23 cellular contexts compared by ENCODE assay signal in the genomic region with DNA sequence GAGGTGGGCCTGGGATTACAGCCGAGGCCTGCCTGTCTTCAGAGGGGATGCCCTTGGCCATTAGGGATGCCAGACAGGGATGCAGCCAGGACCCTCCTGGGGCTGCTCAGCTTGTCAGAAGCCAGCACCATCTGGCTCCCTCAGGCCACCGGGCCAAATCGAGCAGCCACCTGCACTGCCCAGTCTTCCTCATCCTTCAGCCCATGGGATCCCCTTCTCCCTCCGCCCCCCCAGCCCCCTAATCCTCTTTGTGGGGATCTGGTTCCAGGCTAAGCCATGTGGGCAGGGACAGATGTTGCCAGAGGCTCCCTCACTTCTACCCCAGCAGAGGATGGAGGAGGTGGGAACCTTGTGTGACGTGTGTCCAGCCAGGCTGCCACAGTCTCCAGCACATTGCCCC.
DNase-seq lines count a peak whose midpoint lies in the region; ATAC-seq and TF ChIP-seq lines count a peak whose summit lies in the region.
"Had no signal": no experiment of that assay in that cellular context is flagged by ENCODE, and none has a peak within 500 bp of the region (broad histone marks: within the 10 kb centered on the region; RNA-seq: fewer than 3 reads in every experiment).

No MANE protein-coding gene starts in this region.

- no peak overlapping the region for H3K4me3 ChIP-seq in CD8-positive, alpha-beta T cell (ENCODE audit: low read depth, low read length)
- H3K4me3 ChIP-seq: GM23248 had no signal

- CTCF ChIA-PET in CD8-positive, alpha-beta T cell (lab: Charles Lee): interaction anchor here (0.9 to 4.6 kb wide), 2 partner anchors 14 to 1162 kb away, joined by 4 to 34 read pairs; no protein-coding TSS in a partner anchor

- peaks cover 4% of the 10 kb centered on the region for H3K36me3 ChIP-seq in CD8-positive, alpha-beta T cell (ENCODE audit: insufficient read depth, low read length)

- DNase-seq in G401 (ENCODE audit: low spot score): peak; percentile 61
- DNase-seq in NCI-H82 (lab: John Stamatoyannopoulos, UW): peak; percentile 86
- peak; percentile 44 for DNase-seq in cerebellar cortex (ENCODE audit: low spot score)
- DNase-seq in nephron progenitor cell: no peak
- DNase-seq in NCI-H345 (lab: John Stamatoyannopoulos, UW): no peak
- DNase-seq in CD8-positive, alpha-beta T cell: no peak
- DNase-seq: Caco-2; CD4-positive, alpha-beta T cell; DND-41; GM23248; H9; HFFc6; KG1; NCI-H1092 treated with DMSO at 0.1 percent for 48 hours; NCI-H146; NCI-H2029; NCI-H2171 treated with DMSO at 0.1 percent for 48 hours; NCI-H446; NK-92 treated with Interleukin-12 subunit alpha and Interleukin-12 subunit beta, amount 100 ng/mL, for 24 hours; SIG-M5; T-helper 1 cell had no signal

- H3K9me3 Mint-ChIP-seq in nephron progenitor cell: no peaks in the 10 kb centered on the region
- no peaks in the 10 kb centered on the region for H3K9me3 Mint-ChIP-seq in CD8-positive, alpha-beta T cell
- H3K9me3 Mint-ChIP-seq: CD4-positive, alpha-beta T cell; H9; HFFc6 had no signal

- peaks cover 30% of the 10 kb centered on the region for H3K36me3 Mint-ChIP-seq in nephron progenitor cell (ENCODE audit: low read depth)
- H3K36me3 Mint-ChIP-seq in CD8-positive, alpha-beta T cell: peaks cover 30% of the 10 kb centered on the region

- peak overlapping the region; percentile 98 for H3K27ac Mint-ChIP-seq in nephron progenitor cell
- H3K27ac Mint-ChIP-seq in CD8-positive, alpha-beta T cell: no peak overlapping the region
- H3K27ac Mint-ChIP-seq: CD4-positive, alpha-beta T cell had no signal

- in situ Hi-C loops in G401 (cut with HindIII; ENCODE audit: low sequenced_read_pairs): no loop called here

- no peak overlapping the region for H3K27ac ChIP-seq in CD8-positive, alpha-beta T cell (ENCODE audit: low read depth, low read length)
- H3K27ac ChIP-seq: GM23248, HL-60 had no signal

- peaks cover 11% of the 10 kb centered on the region for H3K4me1 Mint-ChIP-seq in nephron progenitor cell
- no peaks in the 10 kb centered on the region for H3K4me1 Mint-ChIP-seq in CD8-positive, alpha-beta T cell (ENCODE audit: low read depth)
- H3K4me1 Mint-ChIP-seq: H9 had no signal

- H3K27me3 ChIP-seq in CD8-positive, alpha-beta T cell (ENCODE audit: insufficient read depth, low read length): no peaks in the 10 kb centered on the region

- H3K27me3 Mint-ChIP-seq in nephron progenitor cell (ENCODE audit: low read depth, poor library complexity): no peaks in the 10 kb centered on the region
- H3K27me3 Mint-ChIP-seq in CD8-positive, alpha-beta T cell (ENCODE audit: low read depth): no peaks in the 10 kb centered on the region
- H3K27me3 Mint-ChIP-seq: CD4-positive, alpha-beta T cell had no signal

- no peaks in the 10 kb centered on the region for H3K4me1 ChIP-seq in CD8-positive, alpha-beta T cell (ENCODE audit: insufficient read depth, low read length)
- H3K4me1 ChIP-seq: Caco-2 had no signal

- H3K4me3 Mint-ChIP-seq in nephron progenitor cell: no peak overlapping the region
- H3K4me3 Mint-ChIP-seq in CD8-positive, alpha-beta T cell: no peak overlapping the region
- H3K4me3 Mint-ChIP-seq: CD4-positive, alpha-beta T cell; H9 had no signal

- no peak for TF ChIP-seq CTCF in nephron progenitor cell (IDR thresholded peaks at IDR 0.05)
- no peak for TF ChIP-seq CTCF in CD8-positive, alpha-beta T cell (IDR thresholded peaks at IDR 0.05)

- no peak for ATAC-seq in GM18498 (IDR thresholded peaks at IDR 0.05; ENCODE audit: unreplicated experiment)
- no peak for ATAC-seq in CD8-positive, alpha-beta T cell

- no peaks in the 10 kb centered on the region for H3K9me3 ChIP-seq in CD8-positive, alpha-beta T cell (ENCODE audit: low read length)
- H3K9me3 ChIP-seq: Caco-2 had no signal

- POLR2A ChIA-PET in CD8-positive, alpha-beta T cell (lab: Charles Lee): no interaction called here

- intact Hi-C loops in CD8-positive, alpha-beta T cell (cut with DNase I, micrococcal nuclease): no loop called here

Comparison
In these comparisons a context has a peak if more than half of its experiments do, and no peak if none do; other contexts are left out.
1. DNase-seq: peak in G401 (single experiment), NCI-H82 (single experiment) and cerebellar cortex (single experiment); none in nephron progenitor cell (single experiment), NCI-H345 (single experiment) and CD8-positive, alpha-beta T cell (0 of 7).